1 cellular context compared by ENCODE assay signal in the genomic region with DNA sequence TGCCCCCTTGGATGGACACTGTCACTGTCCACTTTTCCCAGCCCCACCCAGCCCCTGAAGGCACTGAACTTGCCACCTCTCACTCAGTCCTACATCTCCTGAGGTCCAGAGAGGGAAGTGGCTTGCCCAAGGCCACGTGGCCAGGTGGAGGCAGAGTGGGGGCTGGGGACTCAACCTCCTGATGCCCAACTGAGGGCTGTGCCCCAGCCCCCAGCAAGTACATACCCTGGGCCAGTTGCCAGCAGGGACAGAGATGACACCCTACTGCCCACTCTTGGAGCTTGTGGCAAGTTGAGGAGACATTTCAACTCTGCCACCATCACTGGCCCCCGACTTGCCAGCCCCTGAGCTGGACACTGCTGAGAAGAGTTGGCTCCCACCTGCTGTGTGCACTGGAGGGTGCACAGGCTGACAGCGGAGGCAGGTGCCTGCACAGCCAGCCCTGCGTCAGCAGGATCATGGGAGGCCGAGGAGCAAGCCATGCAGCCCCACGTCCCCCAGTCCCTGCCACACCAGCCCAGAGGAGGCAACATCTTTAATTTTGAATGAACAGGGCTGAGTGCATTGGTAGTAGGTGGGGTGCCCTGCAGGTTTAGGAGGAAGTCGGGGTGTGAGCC.
TF ChIP-seq lines count a peak whose summit lies in the region.

No MANE protein-coding gene starts in this region.

TF ChIP-seq in IMR-90, 13 proteins besides CTCF, POLR2A, EP300 and RAD21 (continued from another document):
- TF ChIP-seq SMC3 (IDR thresholded peaks at IDR 0.05; ENCODE audit: low read depth, low read length) (no peak), FOS (IDR thresholded peaks at IDR 0.05; ENCODE audit: low read depth, low read length) (no peak), MAZ (IDR thresholded peaks at IDR 0.05; ENCODE audit: borderline replicate concordance, low read depth, low read length) (no peak), MXI1 (IDR thresholded peaks at IDR 0.05; ENCODE audit: borderline replicate concordance, low read depth, low read length) (no peak), NFE2L2 (IDR thresholded peaks at IDR 0.05; ENCODE audit: low read depth, low read length) (no peak), BHLHE40 (IDR thresholded peaks at IDR 0.05; ENCODE audit: low read depth, low read length) (no peak), CHD1 (IDR thresholded peaks at IDR 0.05; ENCODE audit: low read depth, low read length) (no peak), MAFK (IDR thresholded peaks at IDR 0.05; ENCODE audit: low read depth, low read length) (no peak)
- TF ChIP-seq, protein P1, sequence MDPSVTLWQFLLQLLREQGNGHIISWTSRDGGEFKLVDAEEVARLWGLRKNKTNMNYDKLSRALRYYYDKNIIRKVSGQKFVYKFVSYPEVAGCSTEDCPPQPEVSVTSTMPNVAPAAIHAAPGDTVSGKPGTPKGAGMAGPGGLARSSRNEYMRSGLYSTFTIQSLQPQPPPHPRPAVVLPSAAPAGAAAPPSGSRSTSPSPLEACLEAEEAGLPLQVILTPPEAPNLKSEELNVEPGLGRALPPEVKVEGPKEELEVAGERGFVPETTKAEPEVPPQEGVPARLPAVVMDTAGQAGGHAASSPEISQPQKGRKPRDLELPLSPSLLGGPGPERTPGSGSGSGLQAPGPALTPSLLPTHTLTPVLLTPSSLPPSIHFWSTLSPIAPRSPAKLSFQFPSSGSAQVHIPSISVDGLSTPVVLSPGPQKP (IDR thresholded peaks at IDR 0.05; ENCODE audit: borderline replicate concordance, low read depth, low read length), result no peak
